ENCODE assay signal across 10 cellular contexts in genomic region chr11:47918370-47918690, GRCh38.
DNase-seq lines count a peak whose midpoint lies in the region; ATAC-seq, FAIRE-seq and TF ChIP-seq lines count a peak whose summit lies in the region.
"Had no signal": no experiment of that assay in that cellular context is flagged by ENCODE, and none has a peak within 500 bp of the region (broad histone marks: within the 10 kb centered on the region; RNA-seq: fewer than 3 reads in every experiment).

No MANE protein-coding gene starts in this region.

- H3K4me3 Mint-ChIP-seq in brain, result peak overlapping the region in 2 of 5 experiments; percentile 6 to 61
- peak overlapping the region; percentile 53 to 89 (median 77) for H3K4me3 Mint-ChIP-seq in naive B cell

- no peak for TF ChIP-seq RAD21 in HepG2 (CRISPR knock-in tag; IDR thresholded peaks at IDR 0.05)

- no peak for ATAC-seq in HepG2
- no peak for ATAC-seq in right lobe of liver
- ATAC-seq in naive B cell (ENCODE audit: low read depth in 2 of 2), result peak; percentile 6 to 13
- ATAC-seq in HG02852 (IDR thresholded peaks at IDR 0.05; ENCODE audit: unreplicated experiment), result no peak
- ATAC-seq in HG02840 (IDR thresholded peaks at IDR 0.05; ENCODE audit: low FRiP score, unreplicated experiment), result no peak

- H3K9me3 ChIP-seq in HepG2 (ENCODE audit: low read length), result no peaks in the 10 kb centered on the region
- H3K9me3 ChIP-seq in right lobe of liver, result no peaks in the 10 kb centered on the region
- no peaks in the 10 kb centered on the region for H3K9me3 ChIP-seq in uterus

- no peak overlapping the region for H2AFZ ChIP-seq in HepG2 (ENCODE audit: low read length)

- CTCF ChIA-PET in HepG2 (lab: Yijun Ruan, JAX; ENCODE audit: low intra/inter-chr PET ratio, low total read pairs), result no interaction called here

- peaks cover 54% of the 10 kb centered on the region for H3K4me1 Mint-ChIP-seq in brain
- H3K4me1 Mint-ChIP-seq in naive B cell, result peaks cover 68 to 93% (median 91%) of the 10 kb centered on the region in 3 donors

- H3K27me3 Mint-ChIP-seq in brain (peaks cover 5% of the 10 kb centered on the region), naive B cell (no peaks in the 10 kb centered on the region)

- peaks cover 47% of the 10 kb centered on the region for H3K4me1 ChIP-seq in HepG2 (ENCODE audit: insufficient read depth, low read length)
- H3K4me1 ChIP-seq in right lobe of liver, result no peaks in the 10 kb centered on the region
- H3K4me1 ChIP-seq in uterus, result peaks cover 0 to 7% of the 10 kb centered on the region in 2 donors

- no peak overlapping the region for H3K27ac ChIP-seq in HepG2 (ENCODE audit: extremely low read length, insufficient read depth, low read length)
- no peak overlapping the region for H3K27ac ChIP-seq in right lobe of liver
- peak overlapping the region; percentile 27 to 66 for H3K27ac ChIP-seq in uterus

- 18% methylated on average over 3 of the region's 3 CpGs for WGBS in HepG2 (ENCODE audit: low lambda C conversion rate)
- WGBS in right lobe of liver (ENCODE audit: insufficient coverage, low coverage, low lambda C conversion rate, missing lambda C conversion rate), result 37% methylated on average over 2 of the region's 3 CpGs

- DNase-seq in HepG2 (ENCODE audit: low spot score) (peak; percentile 13), right lobe of liver (no peak), naive B cell (no peak), uterus (no peak)
- no peak for DNase-seq in stimulated activated CD4-positive, alpha-beta T cell treated with anti-CD3 and anti-CD28 coated beads, Interleukin-12 subunit alpha, Interleukin-12 subunit beta, amount 100 ng/mL, for 4 hours
- DNase-seq: cerebellar nuclear complex, MM.1S had no signal

- FAIRE-seq in HepG2 (lab: Jason Lieb, UNC), result no peak

- no peak for TF ChIP-seq CTCF in HepG2 (CRISPR knock-in tag; IDR thresholded peaks at IDR 0.05)
- no peak for TF ChIP-seq CTCF in right lobe of liver (IDR thresholded peaks at IDR 0.05)
- TF ChIP-seq CTCF in brain (conservative IDR thresholded peaks at IDR 0.05), result no peak
- no peak for TF ChIP-seq CTCF in uterus (IDR thresholded peaks at IDR 0.05)

- TF ChIP-seq EP300 in HepG2 (IDR thresholded peaks at IDR 0.05; ENCODE audit: low read depth in 2 of 2, low read length in 2 of 2) (no peak), HepG2 (CRISPR knock-in tag; IDR thresholded peaks at IDR 0.05; ENCODE audit: borderline replicate concordance) (no peak)

- H3K36me3 ChIP-seq in HepG2 (replicated peaks in 1 of 2; ENCODE audit: control insufficient read depth in 1 of 2, insufficient read depth in 2 of 2, low read length in 2 of 2) (no peaks in the 10 kb centered on the region), right lobe of liver (no peaks in the 10 kb centered on the region), uterus (no peaks in the 10 kb centered on the region)

- H3K36me3 Mint-ChIP-seq in brain (no peaks in the 10 kb centered on the region), naive B cell (no peaks in the 10 kb centered on the region)

- no peak overlapping the region for H3K9ac ChIP-seq in HepG2 (ENCODE audit: insufficient read depth, low read depth, low read length)

- peaks cover 0 to 3% of the 10 kb centered on the region in 2 experiments; a peak in 1 of 5 replicates for H3K27me3 ChIP-seq in HepG2 (ENCODE audit: control insufficient read depth in 1 of 2, insufficient read depth in 2 of 2, low read length in 2 of 2)
- no peaks in the 10 kb centered on the region for H3K27me3 ChIP-seq in right lobe of liver
- H3K27me3 ChIP-seq in uterus, result no peaks in the 10 kb centered on the region

- intact Hi-C loops in HepG2 (cut with micrococcal nuclease; ENCODE audit: unreplicated experiment) (no loop called here), right lobe of liver (cut with DNase I) (no loop called here), uterus (cut with DNase I; ENCODE audit: low total_unique reads) (no loop called here)

- in situ Hi-C loops in HepG2 (cut with HindIII; ENCODE audit: extremely low pct_ligation_motif_present, low pct_unique_long_range_greater_than_20kb), result no loop called here

- H3K4me2 ChIP-seq in HepG2 (ENCODE audit: low read depth, low read length), result peak overlapping the region; percentile 41; the same call in 1 of the 2 replicates

- H3K27ac Mint-ChIP-seq in brain (peak overlapping the region; percentile 38 to 84 (median 81)), naive B cell (peak overlapping the region; percentile 91 to 100 (median 99))

- no TSS peak for BruUV-seq in HepG2 (replicated peaks; lab: Mats Ljungman, UMichigan)

- H3K4me3 ChIP-seq in HepG2 (replicated peaks in 1 of 3; ENCODE audit: insufficient read depth in 1 of 3, low read depth in 2 of 3, low read length in 3 of 3) (no peak overlapping the region), right lobe of liver (no peak overlapping the region), uterus (no peak overlapping the region)

- H3K79me2 ChIP-seq in HepG2 (ENCODE audit: insufficient read depth, low read length), result no peaks in the 10 kb centered on the region

- POLR2A ChIA-PET in HepG2 (lab: Yijun Ruan, JAX), result no interaction called here

- H3K9me3 Mint-ChIP-seq in brain (peaks cover 0 to 4% (median 0%) of the 10 kb centered on the region in 5 experiments), naive B cell (peaks cover 0 to 2% (median 0%) of the 10 kb centered on the region in 7 donors)

- no peaks in the 10 kb centered on the region for H4K20me1 ChIP-seq in HepG2 (ENCODE audit: insufficient read depth, low read length)

- TF ChIP-seq POLR2A in HepG2 (IDR thresholded peaks at IDR 0.05; ENCODE audit: insufficient read depth in 1 of 2, low read depth in 2 of 2, low read length in 2 of 2), result no peak
- no peak for TF ChIP-seq POLR2A in right lobe of liver (IDR thresholded peaks at IDR 0.05)
- no peak for TF ChIP-seq POLR2A in uterus (IDR thresholded peaks at IDR 0.05)

TF ChIP-seq in HepG2, 621 proteins besides CTCF, POLR2A, EP300 and RAD21 (continues in another document):
- no peak for TF ChIP-seq CAMTA2 (CRISPR knock-in tag; IDR thresholded peaks at IDR 0.05; ENCODE audit: borderline replicate concordance)
- no peak for TF ChIP-seq TFDP1 (CRISPR knock-in tag; IDR thresholded peaks at IDR 0.05; ENCODE audit: borderline replicate concordance)
- no peak for TF ChIP-seq ZBTB7A (CRISPR knock-in tag; IDR thresholded peaks at IDR 0.05)
- TF ChIP-seq ARID4A (CRISPR knock-in tag; IDR thresholded peaks at IDR 0.05; ENCODE audit: borderline replicate concordance), result no peak
- TF ChIP-seq RBAK (CRISPR knock-in tag; IDR thresholded peaks at IDR 0.05), result no peak
- no peak for TF ChIP-seq KLF12 (CRISPR knock-in tag; IDR thresholded peaks at IDR 0.05; ENCODE audit: borderline replicate concordance)
- no peak for TF ChIP-seq SETDB1 (CRISPR knock-in tag; IDR thresholded peaks at IDR 0.05; ENCODE audit: borderline replicate concordance)
- TF ChIP-seq DR1 (CRISPR knock-in tag; IDR thresholded peaks at IDR 0.05), result no peak
- no peak for TF ChIP-seq CENPBD1 (CRISPR knock-in tag; IDR thresholded peaks at IDR 0.05; ENCODE audit: borderline replicate concordance, low read depth)
- no peak for TF ChIP-seq ZNF530 (CRISPR knock-in tag; IDR thresholded peaks at IDR 0.05; ENCODE audit: low read depth)
- no peak for TF ChIP-seq ZNF557 (CRISPR knock-in tag; IDR thresholded peaks at IDR 0.05)
- TF ChIP-seq ESRRA (CRISPR knock-in tag; IDR thresholded peaks at IDR 0.05; ENCODE audit: low read depth), result no peak
- TF ChIP-seq ZNF354B (CRISPR knock-in tag; IDR thresholded peaks at IDR 0.05), result no peak
- no peak for TF ChIP-seq ZFYVE20 (CRISPR knock-in tag; IDR thresholded peaks at IDR 0.05; ENCODE audit: borderline replicate concordance, low read depth)
- TF ChIP-seq U2AF1 (optimal IDR thresholded peaks at IDR 0.05; ENCODE audit: low read depth, low read length), result no peak

Comparison
In these comparisons a context has a peak if more than half of its experiments do, and no peak if none do; other contexts are left out.
1. ATAC-seq: peak in naive B cell (2 of 2); none in HepG2 (single experiment), right lobe of liver (0 of 4), HG02852 (single experiment) and HG02840 (single experiment).
2. H3K27ac ChIP-seq: peak in uterus (2 of 2); none in HepG2 (single experiment) and right lobe of liver (0 of 3).